Comparison of ENCODE assay signal across 15 cellular contexts in genomic region chr1:175904808-175905207, GRCh38.
A peak's percentile ranks its signal among the peaks of the same experiment; 100 is the strongest.
DNase-seq lines count a peak whose midpoint lies in the region; TF ChIP-seq lines count a peak whose summit lies in the region.
"Had no signal": no experiment of that assay in that cellular context is flagged by ENCODE, and none has a peak within 500 bp of the region (broad histone marks: within the 10 kb centered on the region; RNA-seq: fewer than 3 reads in every experiment).

No MANE protein-coding gene starts in this region.

- no peaks in the 10 kb centered on the region for H3K4me1 Mint-ChIP-seq in progenitor cell of endocrine pancreas (ENCODE audit: low read depth)
- H3K4me1 Mint-ChIP-seq: B cell had no signal

- H3K27ac ChIP-seq in esophagus muscularis mucosa (replicated peaks in 1 of 4): no peak overlapping the region
- H3K27ac ChIP-seq: BLaER1 treated with 17β-estradiol and CSF1 and Interleukin-3, amounts not matched to agents 10 nM and 100 nM; GM23248; HL-60 had no signal

- no peak for TF ChIP-seq CTCF in esophagus muscularis mucosa (IDR thresholded peaks at IDR 0.05)
- no peak for TF ChIP-seq CTCF in progenitor cell of endocrine pancreas (IDR thresholded peaks at IDR 0.05; ENCODE audit: unreplicated experiment)

- H3K4me3 ChIP-seq in esophagus muscularis mucosa: no peak overlapping the region
- H3K4me3 ChIP-seq: BLaER1 treated with 17β-estradiol and CSF1 and Interleukin-3, amounts not matched to agents 10 nM and 100 nM; GM12878; GM23248 had no signal

- H3K36me3 Mint-ChIP-seq in progenitor cell of endocrine pancreas (ENCODE audit: insufficient read depth): peaks cover 21% of the 10 kb centered on the region

- no peak for TF ChIP-seq EP300 in esophagus muscularis mucosa (IDR thresholded peaks at IDR 0.05)

- WGBS in esophagus muscularis mucosa: 86% methylated on average over 3 of the region's 3 CpGs

- H3K4me3 Mint-ChIP-seq in progenitor cell of endocrine pancreas (ENCODE audit: low read depth): no peak overlapping the region
- H3K4me3 Mint-ChIP-seq: B cell; CD8-positive, alpha-beta T cell had no signal

- H3K9me3 ChIP-seq in esophagus muscularis mucosa: peaks cover 0 to 8% (median 2%) of the 10 kb centered on the region in 4 donors

- H3K27me3 ChIP-seq in esophagus muscularis mucosa: no peaks in the 10 kb centered on the region
- H3K27me3 ChIP-seq: BLaER1 treated with 17β-estradiol and CSF1 and Interleukin-3, amounts not matched to agents 10 nM and 100 nM had no signal

- H3K9me3 Mint-ChIP-seq in progenitor cell of endocrine pancreas (ENCODE audit: low read depth): peaks cover 5% of the 10 kb centered on the region

- no peaks in the 10 kb centered on the region for H3K4me1 ChIP-seq in esophagus muscularis mucosa
- H3K4me1 ChIP-seq: BLaER1 treated with 17β-estradiol and CSF1 and Interleukin-3, amounts not matched to agents 10 nM and 100 nM had no signal

- intact Hi-C loops in esophagus muscularis mucosa (cut with DNase I): no loop called here

- H3K27ac Mint-ChIP-seq in progenitor cell of endocrine pancreas: peak overlapping the region; percentile 20
- H3K27ac Mint-ChIP-seq: B cell; CD8-positive, alpha-beta T cell had no signal

- DNase-seq in activated CD8-positive, alpha-beta memory T cell treated with anti-CD3 and anti-CD28 coated beads, Interleukin-2, amount 50 U/mL, for 48 hours: peak; percentile 10
- no peak for DNase-seq in activated CD8-positive, alpha-beta memory T cell treated with anti-CD3 and anti-CD28 coated beads, Interleukin-2, amount 50 U/mL, for 4 hours
- DNase-seq in esophagus muscularis mucosa (ENCODE audit: extremely low spot score) (peak; percentile 87), progenitor cell of endocrine pancreas (ENCODE audit: low spot score, unreplicated experiment) (no peak), RPMI8226 (no peak)
- DNase-seq in activated CD4-positive, alpha-beta T cell treated with anti-CD3 and anti-CD28 coated beads, Interleukin-2, amount 50 U/mL, for 4 hours: no peak
- DNase-seq: Calu3; CD8-positive, alpha-beta T cell; DMS79 treated with DMSO at 0.1 percent for 48 hours; GM23248; HCEC 1CT had no signal

- H3K36me3 ChIP-seq in esophagus muscularis mucosa: no peaks in the 10 kb centered on the region

- TF ChIP-seq POLR2A in esophagus muscularis mucosa (IDR thresholded peaks at IDR 0.05; ENCODE audit: low read depth): no peak

- H3K27me3 Mint-ChIP-seq in progenitor cell of endocrine pancreas: no peaks in the 10 kb centered on the region
- H3K27me3 Mint-ChIP-seq: B cell had no signal

Comparison
In these comparisons a context has a peak if more than half of its experiments do, and no peak if none do; other contexts are left out.
1. DNase-seq: peak in activated CD8-positive, alpha-beta memory T cell treated with anti-CD3 and anti-CD28 coated beads, Interleukin-2, amount 50 U/mL, for 48 hours (single experiment) and esophagus muscularis mucosa (single experiment); none in activated CD8-positive, alpha-beta memory T cell treated with anti-CD3 and anti-CD28 coated beads, Interleukin-2, amount 50 U/mL, for 4 hours (single experiment), progenitor cell of endocrine pancreas (single experiment), activated CD4-positive, alpha-beta T cell treated with anti-CD3 and anti-CD28 coated beads, Interleukin-2, amount 50 U/mL, for 4 hours (0 of 2) and RPMI8226 (single experiment).